Comparison of ENCODE assay signal across 21 cellular contexts in the genomic region with DNA sequence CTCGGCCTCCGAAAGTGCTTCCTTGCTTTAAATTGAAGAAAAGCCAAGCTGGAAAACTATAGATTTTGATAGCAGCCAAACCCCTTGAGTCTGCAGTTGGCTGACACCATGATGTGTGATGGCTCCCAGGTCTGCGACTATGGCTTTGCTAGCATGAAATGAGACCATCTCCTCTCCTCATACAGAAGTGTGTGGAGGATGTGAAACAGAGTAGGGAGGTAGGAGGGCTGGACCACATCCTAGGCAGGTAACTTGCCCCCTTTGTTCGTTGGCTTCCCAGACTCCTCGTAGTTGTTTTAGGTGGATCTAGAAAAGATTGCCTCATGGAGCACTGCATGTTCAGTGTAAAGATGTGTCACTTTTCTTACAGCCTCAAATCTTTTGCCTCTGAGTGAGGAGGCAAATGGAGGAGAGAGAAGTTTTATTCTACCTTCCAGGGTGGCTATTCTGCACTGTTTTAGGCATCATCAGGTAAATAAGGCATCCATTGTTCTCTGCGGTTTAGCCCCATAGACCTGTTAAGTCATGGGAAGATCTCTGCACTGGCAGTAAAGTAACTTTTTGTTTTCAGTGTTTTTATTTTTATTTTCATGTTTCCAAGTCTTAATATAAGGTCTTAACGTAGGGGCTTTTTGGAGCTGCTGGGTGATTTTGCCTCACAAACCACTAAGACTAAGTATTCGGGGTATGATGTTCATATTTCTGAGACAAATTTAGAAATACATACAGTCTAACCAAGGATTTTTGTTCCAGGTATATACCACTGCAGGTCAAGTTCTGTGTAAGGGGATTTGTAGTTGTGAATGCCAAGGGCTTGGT. TPM values are rescaled to one million over a fixed set of nuclear protein-coding genes. Genes with fewer than 3 reads are reported as not detected.
DNase-seq lines count a peak whose midpoint lies in the region; ATAC-seq, FAIRE-seq and TF ChIP-seq lines count a peak whose summit lies in the region.
"Had no signal": no experiment of that assay in that cellular context is flagged by ENCODE, and none has a peak within 500 bp of the region (broad histone marks: within the 10 kb centered on the region; RNA-seq: fewer than 3 reads in every experiment).

No MANE protein-coding gene starts in this region.

- no peak for TF ChIP-seq POLR2A in HepG2 (IDR thresholded peaks at IDR 0.05; ENCODE audit: insufficient read depth in 1 of 2, low read depth in 2 of 2, low read length in 2 of 2)
- TF ChIP-seq POLR2A in right lobe of liver (IDR thresholded peaks at IDR 0.05): no peak
- TF ChIP-seq POLR2A in Peyer's patch (IDR thresholded peaks at IDR 0.05): no peak
- no peak for TF ChIP-seq POLR2A in upper lobe of left lung (IDR thresholded peaks at IDR 0.05)

- BruUV-seq in HepG2 (replicated peaks; lab: Mats Ljungman, UMichigan): no TSS peak

- POLR2A ChIA-PET in HepG2 (lab: Yijun Ruan, JAX): no interaction called here

- WGBS in HepG2 (ENCODE audit: low lambda C conversion rate): 97% methylated on average over 8 of the region's 8 CpGs
- 92% methylated on average over 7 of the region's 8 CpGs for WGBS in right lobe of liver (ENCODE audit: insufficient coverage, low coverage, low lambda C conversion rate, missing lambda C conversion rate)
- 94 to 95% methylated on average over 8 of the region's 8 CpGs for WGBS in upper lobe of left lung, 2 donors

- intact Hi-C loops in HepG2 (cut with micrococcal nuclease; ENCODE audit: unreplicated experiment): no loop called here
- intact Hi-C loops in right lobe of liver (cut with DNase I): no loop called here
- intact Hi-C loops in dendritic cell treated with granulocyte-macrophage colony-stimulating factor and Interleukin-4, amounts not matched to agents 40 ng/mL and 50 ng/mL, for 4 days (cut with micrococcal nuclease): no loop called here

- TF ChIP-seq CTCF in HepG2 (CRISPR knock-in tag; IDR thresholded peaks at IDR 0.05) (no peak), right lobe of liver (IDR thresholded peaks at IDR 0.05) (no peak), Peyer's patch (IDR thresholded peaks at IDR 0.05) (no peak), upper lobe of left lung (IDR thresholded peaks at IDR 0.05) (no peak), GM20000 (IDR thresholded peaks at IDR 0.05; ENCODE audit: extremely low read depth, missing control alignments) (no peak)

- H3K9me3 ChIP-seq in HepG2 (ENCODE audit: low read length) (no peaks in the 10 kb centered on the region), right lobe of liver (no peaks in the 10 kb centered on the region), Peyer's patch (no peaks in the 10 kb centered on the region), upper lobe of left lung (no peaks in the 10 kb centered on the region)
- H3K9me3 ChIP-seq: thyroid gland had no signal

- TF ChIP-seq EP300 in HepG2 (IDR thresholded peaks at IDR 0.05; ENCODE audit: low read depth in 2 of 2, low read length in 2 of 2) (no peak), HepG2 (CRISPR knock-in tag; IDR thresholded peaks at IDR 0.05; ENCODE audit: borderline replicate concordance) (no peak), upper lobe of left lung (IDR thresholded peaks at IDR 0.05) (no peak)

- H3K4me3 ChIP-seq in HepG2 (replicated peaks in 1 of 3; ENCODE audit: insufficient read depth in 1 of 3, low read depth in 2 of 3, low read length in 3 of 3): no peak overlapping the region
- H3K4me3 ChIP-seq in right lobe of liver: no peak overlapping the region
- H3K4me3 ChIP-seq in Peyer's patch: no peak overlapping the region
- H3K4me3 ChIP-seq in upper lobe of left lung: no peak overlapping the region
- H3K4me3 ChIP-seq: thyroid gland had no signal

- H3K4me2 ChIP-seq in HepG2 (ENCODE audit: low read depth, low read length): no peak overlapping the region

- H3K79me2 ChIP-seq in HepG2 (ENCODE audit: insufficient read depth, low read length): no peaks in the 10 kb centered on the region

- no peak overlapping the region for H3K4me3 Mint-ChIP-seq in dendritic cell treated with granulocyte-macrophage colony-stimulating factor and Interleukin-4, amounts not matched to agents 40 ng/mL and 50 ng/mL, for 4 days
- H3K4me3 Mint-ChIP-seq: activated CD4-positive, alpha-beta T cell treated with anti-CD3 and anti-CD28 coated beads, Interleukin-2, amount 10 ng/mL, durations not matched to agents 24 days and 14 days; activated naive CD4-positive, alpha-beta T cell treated with anti-CD3 and anti-CD28 coated beads for 36 hours; mesothelial cell of epicardium had no signal

- H3K9me3 Mint-ChIP-seq in dendritic cell treated with granulocyte-macrophage colony-stimulating factor and Interleukin-4, amounts not matched to agents 40 ng/mL and 50 ng/mL, for 4 days: no peaks in the 10 kb centered on the region
- H3K9me3 Mint-ChIP-seq: activated CD4-positive, alpha-beta T cell treated with anti-CD3 and anti-CD28 coated beads, Interleukin-2, amount 10 ng/mL, durations not matched to agents 24 days and 14 days; activated naive CD4-positive, alpha-beta T cell treated with anti-CD3 and anti-CD28 coated beads for 36 hours; mesothelial cell of epicardium had no signal

- H3K27me3 ChIP-seq in HepG2 (ENCODE audit: control insufficient read depth in 1 of 2, insufficient read depth in 2 of 2, low read length in 2 of 2) (no peaks in the 10 kb centered on the region), right lobe of liver (no peaks in the 10 kb centered on the region), Peyer's patch (no peaks in the 10 kb centered on the region), upper lobe of left lung (no peaks in the 10 kb centered on the region)
- H3K27me3 ChIP-seq: foreskin keratinocyte, thyroid gland had no signal

- peak overlapping the region; percentile 44 for H3K27ac Mint-ChIP-seq in dendritic cell treated with granulocyte-macrophage colony-stimulating factor and Interleukin-4, amounts not matched to agents 40 ng/mL and 50 ng/mL, for 4 days
- H3K27ac Mint-ChIP-seq: activated CD4-positive, alpha-beta T cell treated with anti-CD3 and anti-CD28 coated beads, Interleukin-2, amount 10 ng/mL, durations not matched to agents 24 days and 14 days; activated naive CD4-positive, alpha-beta T cell treated with anti-CD3 and anti-CD28 coated beads for 36 hours; mesothelial cell of epicardium had no signal

- H4K20me1 ChIP-seq in HepG2 (ENCODE audit: insufficient read depth, low read length): no peaks in the 10 kb centered on the region

- H2AFZ ChIP-seq in HepG2 (ENCODE audit: low read length): no peak overlapping the region

- DNase-seq in HepG2 (ENCODE audit: low spot score) (no peak), right lobe of liver (no peak), Peyer's patch (no peak), upper lobe of left lung (no peak), GM20000 (ENCODE audit: low spot score) (no peak), kidney tubule cell (ENCODE audit: low spot score) (no peak), NCI-H345 treated with DMSO at 0.1 percent for 48 hours (lab: John Stamatoyannopoulos, UW; ENCODE audit: unreplicated experiment) (no peak)
- DNase-seq: activated CD4-positive, alpha-beta T cell treated with anti-CD3 and anti-CD28 coated beads, Interleukin-2, amount 10 ng/mL, durations not matched to agents 24 days and 14 days; activated naive CD4-positive, alpha-beta T cell treated with anti-CD3 and anti-CD28 coated beads for 36 hours; C1 segment of cervical spinal cord; foreskin keratinocyte; hypothalamus; NCI-H1436 treated with DMSO at 0.1 percent for 48 hours; stimulated activated CD4-positive, alpha-beta T cell treated with anti-CD3 and anti-CD28 coated beads, Interleukin-12 subunit alpha, Interleukin-12 subunit beta, amount 100 ng/mL, for 4 hours; SW 1271; thyroid gland had no signal

- no peak overlapping the region for H3K27ac ChIP-seq in HepG2 (ENCODE audit: extremely low read length, insufficient read depth, low read length)
- H3K27ac ChIP-seq in right lobe of liver: no peak overlapping the region
- peak overlapping the region in 3 of 4 donors; percentile 4 to 67 (median 66) for H3K27ac ChIP-seq in Peyer's patch
- H3K27ac ChIP-seq in upper lobe of left lung: peak overlapping the region; percentile 8 to 61 (median 22)
- H3K27ac ChIP-seq: foreskin keratinocyte, thyroid gland had no signal

- no peaks in the 10 kb centered on the region for H3K27me3 Mint-ChIP-seq in dendritic cell treated with granulocyte-macrophage colony-stimulating factor and Interleukin-4, amounts not matched to agents 40 ng/mL and 50 ng/mL, for 4 days
- H3K27me3 Mint-ChIP-seq: activated CD4-positive, alpha-beta T cell treated with anti-CD3 and anti-CD28 coated beads, Interleukin-2, amount 10 ng/mL, durations not matched to agents 24 days and 14 days had no signal

- CTCF ChIA-PET in HepG2 (lab: Yijun Ruan, JAX; ENCODE audit: low intra/inter-chr PET ratio, low total read pairs): no interaction called here

- H3K4me1 Mint-ChIP-seq in dendritic cell treated with granulocyte-macrophage colony-stimulating factor and Interleukin-4, amounts not matched to agents 40 ng/mL and 50 ng/mL, for 4 days (ENCODE audit: low read depth): peaks cover 44% of the 10 kb centered on the region
- H3K4me1 Mint-ChIP-seq: mesothelial cell of epicardium had no signal

- FAIRE-seq in HepG2 (lab: Jason Lieb, UNC): no peak
- FAIRE-seq: A204.1, GM18507, keratinocyte had no signal

- ATAC-seq in HepG2 (no peak), right lobe of liver (no peak), upper lobe of left lung (ENCODE audit: low FRiP score in 2 of 2) (no peak)
- ATAC-seq: foreskin keratinocyte had no signal

- H3K36me3 ChIP-seq in HepG2 (replicated peaks in 1 of 2; ENCODE audit: control insufficient read depth in 1 of 2, insufficient read depth in 2 of 2, low read length in 2 of 2) (peaks cover 0 to 1% of the 10 kb centered on the region in 2 experiments; a peak in 2 of 5 replicates), right lobe of liver (no peaks in the 10 kb centered on the region), Peyer's patch (peaks cover 0 to 4% (median 0%) of the 10 kb centered on the region in 3 donors), upper lobe of left lung (no peaks in the 10 kb centered on the region)
- H3K36me3 ChIP-seq: thyroid gland had no signal

- TF ChIP-seq RAD21 in HepG2 (CRISPR knock-in tag; IDR thresholded peaks at IDR 0.05): no peak

- H3K4me1 ChIP-seq in HepG2 (ENCODE audit: insufficient read depth, low read length): no peaks in the 10 kb centered on the region
- peaks cover 0 to 4% (median 0%) of the 10 kb centered on the region in 4 donors for H3K4me1 ChIP-seq in right lobe of liver
- peaks cover 0 to 38% (median 30%) of the 10 kb centered on the region in 4 donors for H3K4me1 ChIP-seq in Peyer's patch
- peaks cover 11 to 34% (median 20%) of the 10 kb centered on the region in 4 donors for H3K4me1 ChIP-seq in upper lobe of left lung

- in situ Hi-C loops in HepG2 (cut with HindIII; ENCODE audit: extremely low pct_ligation_motif_present, low pct_unique_long_range_greater_than_20kb): no loop called here

- H3K9ac ChIP-seq in HepG2 (ENCODE audit: insufficient read depth, low read depth, low read length): no peak overlapping the region

- H3K36me3 Mint-ChIP-seq in dendritic cell treated with granulocyte-macrophage colony-stimulating factor and Interleukin-4, amounts not matched to agents 40 ng/mL and 50 ng/mL, for 4 days (ENCODE audit: low read depth): peaks cover 15% of the 10 kb centered on the region
- H3K36me3 Mint-ChIP-seq: mesothelial cell of epicardium had no signal

RNA-seq across cellular contexts. Expression of a gene that starts 40.1 kb away (rescaled TPM):
- total RNA-seq in HepG2 (2016; rRNA removed; fragmentation: Illumina TruSeq; extraction: Trizol) (41.6 and 60.2 TPM in 2 replicates), right lobe of liver (10 to 100 TPM in 3 of 6 experiments, 1 to 10 TPM in 3; 4.5 to 16.0 (median 10.0) TPM), Peyer's patch (100 to 1,000 TPM; 106 to 182 (median 117) TPM), upper lobe of left lung (10 to 100 TPM; 25.3 to 65.5 (median 41.3) TPM)
- total RNA-seq in HepG2 (2016; cell fraction: cytosol; rRNA removed; fragmentation: Illumina TruSeq; extraction: Trizol; ENCODE audit: low read depth): 135 and 162 TPM in 2 replicates
- total RNA-seq in HepG2 (2016; cell fraction: insoluble cytoplasmic fraction; rRNA removed; fragmentation: Illumina TruSeq; extraction: Trizol): 38.9 and 57.0 TPM in 2 replicates
- total RNA-seq in HepG2 (2016; cell fraction: membrane; rRNA removed; fragmentation: Illumina TruSeq; extraction: Trizol): 47.6 and 51.1 TPM in 2 replicates
- total RNA-seq in HepG2 (2016; cell fraction: nucleus; rRNA removed; fragmentation: Illumina TruSeq; extraction: Trizol): 89.0 and 90.8 TPM in 2 replicates
- 30.0 and 33.1 TPM in 2 replicates for polyA plus RNA-seq in HepG2 (2011; rRNA removed)
- polyA plus RNA-seq in HepG2 (2011; cell fraction: cytosol; rRNA removed): 25.6 and 26.2 TPM in 2 replicates
- 49.6 and 62.0 TPM in 2 replicates for polyA plus RNA-seq in HepG2 (2011; cell fraction: nucleus; rRNA removed)
- polyA plus RNA-seq in HepG2 (2012): 27.4 and 34.9 TPM in 2 replicates
- polyA plus RNA-seq in HepG2 (2016; cell fraction: cytosol; fragmentation: Illumina TruSeq; extraction: Trizol; ENCODE audit: low read depth): 2.3 and 2.7 TPM in 2 replicates
- polyA plus RNA-seq in HepG2 (2016; cell fraction: insoluble cytoplasmic fraction; fragmentation: Illumina TruSeq; extraction: Trizol; ENCODE audit: low read depth): 23.2 and 26.4 TPM in 2 replicates
- 6.2 and 7.2 TPM in 2 replicates for polyA plus RNA-seq in HepG2 (2016; cell fraction: membrane; fragmentation: Illumina TruSeq; extraction: Trizol; ENCODE audit: low read depth)
- polyA plus RNA-seq in HepG2 (2016; cell fraction: nucleus; fragmentation: Illumina TruSeq; extraction: Trizol; ENCODE audit: insufficient read depth, low read depth): 54.2 and 59.9 TPM in 2 replicates
- 26.7 and 71.2 TPM in 2 replicates for polyA minus RNA-seq in HepG2 (2011; rRNA and poly(A)+ RNA removed; ENCODE audit: low replicate concordance)
- polyA minus RNA-seq in HepG2 (2011; cell fraction: cytosol; rRNA and poly(A)+ RNA removed): 46.1 and 49.4 TPM in 2 replicates
- polyA minus RNA-seq in HepG2 (2011; cell fraction: nucleus; rRNA and poly(A)+ RNA removed): 105 and 114 TPM in 2 replicates

Comparison
In these comparisons a context has a peak if more than half of its experiments do, and no peak if none do; other contexts are left out.
1. H3K27ac ChIP-seq: peak in Peyer's patch (3 of 4) and upper lobe of left lung (4 of 4); none in HepG2 (single experiment) and right lobe of liver (0 of 3).